ENCODE assay signal across 8 cellular contexts in genomic region chr17:47663997-47664941, GRCh38.
DNase-seq lines count a peak whose midpoint lies in the region; ATAC-seq lines count a peak whose summit lies in the region.

No MANE protein-coding gene starts in this region.

- H3K36me3 ChIP-seq in iPS-18a (ENCODE audit: control insufficient read depth, low read depth, low read length): peaks cover 94% of the 10 kb centered on the region

- ATAC-seq in HG02840 (IDR thresholded peaks at IDR 0.05; ENCODE audit: low FRiP score, unreplicated experiment): no peak

- H3K27me3 ChIP-seq in iPS-18a (ENCODE audit: control insufficient read depth, insufficient read depth, low read length): no peaks in the 10 kb centered on the region

- DNase-seq in NCI-H524 (lab: John Stamatoyannopoulos, UW): peak; percentile 26 to 71
- DNase-seq in NCI-H524 treated with DMSO at 0.1 percent for 48 hours (lab: John Stamatoyannopoulos, UW): no peak
- peak; percentile 28 for DNase-seq in NCI-H146 (lab: John Stamatoyannopoulos, UW)
- DNase-seq in T-helper 9 cell: peak; percentile 49
- DNase-seq in astrocyte of the hippocampus (ENCODE audit: low read depth, low spot score): peak; percentile 88
- peak; percentile 31 to 74 (median 40) for DNase-seq in stimulated activated CD4-positive, alpha-beta T cell treated with anti-CD3 and anti-CD28 coated beads, Interleukin-12 subunit alpha, Interleukin-12 subunit beta, amount 100 ng/mL, for 48 hours (ENCODE audit: low read depth in 2 of 3, low spot score in 1 of 3)

- no peak overlapping the region for H3K4me3 ChIP-seq in iPS-18a (ENCODE audit: low read length)

- H3K27ac ChIP-seq in iPS-18a (ENCODE audit: low read length): peak overlapping the region; percentile 11

- no peaks in the 10 kb centered on the region for H3K9me3 ChIP-seq in iPS-18a (ENCODE audit: control insufficient read depth, low read depth, low read length)

- H3K9ac ChIP-seq in iPS-18a (ENCODE audit: low read length): no peak overlapping the region

- peaks cover 15% of the 10 kb centered on the region for H3K4me1 ChIP-seq in iPS-18a (ENCODE audit: control insufficient read depth, low read depth, low read length)
